16 cellular contexts compared by ENCODE assay signal in genomic region chr13:47545630-47546029, GRCh38.
"Had no signal": no experiment of that assay in that cellular context is flagged by ENCODE, and none has a peak within 500 bp of the region (broad histone marks: within the 10 kb centered on the region; RNA-seq: fewer than 3 reads in every experiment).

No MANE protein-coding gene starts in this region.

- H3K27me3 ChIP-seq: cardiac muscle cell, pancreas, upper lobe of left lung had no signal

- H3K4me3 ChIP-seq: cardiac muscle cell, dorsolateral prefrontal cortex, lower lobe of right lung, pancreas, upper lobe of left lung had no signal

- H3K9me3 ChIP-seq: lower lobe of right lung, pancreas, upper lobe of left lung had no signal

- H3K36me3 ChIP-seq: cardiac muscle cell, lower lobe of right lung, pancreas, upper lobe of left lung had no signal

- H3K4me1 ChIP-seq: foreskin keratinocyte, lower lobe of right lung, pancreas, upper lobe of left lung had no signal

- DNase-seq: activated CD4-positive, alpha-beta memory T cell treated with anti-CD3 and anti-CD28 coated beads, Interleukin-2, amount 10 ng/mL, durations not matched to agents 7 days and 5 days; activated CD4-positive, alpha-beta T cell treated with anti-CD3 and anti-CD28 coated beads for 4 hours; activated naive CD4-positive, alpha-beta T cell treated with anti-CD3 and anti-CD28 coated beads, Interleukin-2, amount 10 ng/mL, durations not matched to agents 7 days and 5 days; activated T-cell treated with anti-CD3 and anti-CD28 coated beads, Interleukin-2, amount 50 U/mL, for 24 hours; dorsolateral prefrontal cortex; foreskin keratinocyte; kidney glomerular epithelial cell; lower lobe of right lung; naive thymus-derived CD4-positive, alpha-beta T cell; pancreas; stimulated activated CD4-positive, alpha-beta T cell treated with anti-CD3 and anti-CD28 coated beads, Interleukin-2, amount 100 ng/mL, for 48 hours; stimulated activated naive B cell treated with anti-CD40 and anti-IgM and Interleukin-4, amounts not matched to agents 10 μg/mL and 1 μg/mL and 100 μg/mL, for 72 hours; T-helper 2 cell; upper lobe of left lung had no signal

- H3K27ac ChIP-seq: cardiac muscle cell, foreskin keratinocyte, lower lobe of right lung, pancreas, upper lobe of left lung had no signal

- ATAC-seq: foreskin keratinocyte; lower lobe of right lung; naive thymus-derived CD4-positive, alpha-beta T cell; pancreas; stimulated activated naive B cell treated with anti-CD40 and anti-IgM and Interleukin-4, amounts not matched to agents 10 μg/mL and 1 μg/mL and 100 μg/mL, for 72 hours; WTC11 had no signal
